In the genomic region with DNA sequence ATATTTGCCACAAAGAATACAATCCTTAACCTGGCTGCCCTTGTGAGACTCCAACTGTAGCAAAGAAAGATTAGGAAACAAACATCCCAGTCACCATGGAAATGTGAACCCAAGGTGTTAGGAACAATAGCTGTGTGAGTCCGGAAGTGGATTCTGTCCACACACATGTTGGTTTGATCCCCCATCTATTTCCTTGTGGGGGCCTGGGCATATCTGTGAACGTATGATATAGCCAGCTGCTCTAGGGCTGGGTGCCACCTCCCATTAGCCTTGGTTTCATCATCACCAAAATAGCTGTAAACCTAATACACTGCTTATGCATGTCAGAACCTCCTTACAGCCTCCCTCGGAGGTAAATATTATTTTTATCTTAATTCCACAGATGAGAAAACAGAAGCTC, we compare ENCODE assay signal across 11 cellular contexts. TPM values are rescaled to one million over a fixed set of nuclear protein-coding genes. Genes with fewer than 3 reads are reported as not detected.
DNase-seq lines count a peak whose midpoint lies in the region; ATAC-seq and TF ChIP-seq lines count a peak whose summit lies in the region.
"Had no signal": no experiment of that assay in that cellular context is flagged by ENCODE, and none has a peak within 500 bp of the region (broad histone marks: within the 10 kb centered on the region; RNA-seq: fewer than 3 reads in every experiment).

No MANE protein-coding gene starts in this region.

- H3K4me1 ChIP-seq in heart right ventricle: peaks cover 6 to 76% (median 71%) of the 10 kb centered on the region in 9 donors
- H3K4me1 ChIP-seq in mesenchymal stem cell (ENCODE audit: control insufficient read depth, insufficient read depth, low read depth, low read length): peaks cover 8% of the 10 kb centered on the region
- H3K4me1 ChIP-seq in upper lobe of left lung: peaks cover 51 to 65% (median 55%) of the 10 kb centered on the region in 4 donors

- H3K18ac ChIP-seq in mesenchymal stem cell (ENCODE audit: low read depth in 1 of 2, low read length in 2 of 2): peak overlapping the region in 1 of 2 experiments; percentile 71

- H3K4me2 ChIP-seq in mesenchymal stem cell (ENCODE audit: low read length, poor library complexity, severe bottlenecking): no peak overlapping the region
- H3K4me2 ChIP-seq: BLaER1 had no signal

- H2BK5ac ChIP-seq in mesenchymal stem cell (ENCODE audit: low read depth, low read length, poor library complexity, severe bottlenecking): no peak overlapping the region

- H3K9me3 ChIP-seq in heart right ventricle: no peaks in the 10 kb centered on the region
- H3K9me3 ChIP-seq in mesenchymal stem cell (ENCODE audit: control insufficient read depth, low read length): no peaks in the 10 kb centered on the region
- H3K9me3 ChIP-seq in upper lobe of left lung: no peaks in the 10 kb centered on the region

- H3K27ac ChIP-seq in heart right ventricle (peak overlapping the region; percentile 23 to 80 (median 47)), brain microvascular endothelial cell (peak overlapping the region; percentile 12), mesenchymal stem cell (ENCODE audit: low read length, poor library complexity, severe bottlenecking) (no peak overlapping the region), upper lobe of left lung (peak overlapping the region; percentile 14 to 87 (median 38))
- H3K27ac ChIP-seq: BLaER1, cardiac muscle cell had no signal

- no peak for TF ChIP-seq POLR2A in upper lobe of left lung (IDR thresholded peaks at IDR 0.05)

- H3K9ac ChIP-seq in mesenchymal stem cell (ENCODE audit: low read length): no peak overlapping the region
- H3K9ac ChIP-seq: BLaER1 had no signal

- H3K36me3 ChIP-seq in heart right ventricle: no peaks in the 10 kb centered on the region
- no peaks in the 10 kb centered on the region for H3K36me3 ChIP-seq in brain microvascular endothelial cell (replicated peaks)
- no peaks in the 10 kb centered on the region for H3K36me3 ChIP-seq in mesenchymal stem cell (ENCODE audit: control insufficient read depth in 1 of 2, insufficient read depth in 2 of 2, low read depth in 1 of 2, low read length in 2 of 2)
- no peaks in the 10 kb centered on the region for H3K36me3 ChIP-seq in upper lobe of left lung
- H3K36me3 ChIP-seq: BLaER1, cardiac muscle cell had no signal

- H2AFZ ChIP-seq in mesenchymal stem cell (ENCODE audit: low read depth, low read length): no peak overlapping the region

- H4K91ac ChIP-seq in mesenchymal stem cell (ENCODE audit: low read length): no peak overlapping the region

- peak overlapping the region; percentile 29 for H2AK5ac ChIP-seq in mesenchymal stem cell (ENCODE audit: low read length, severe bottlenecking)

- H3K79me1 ChIP-seq in mesenchymal stem cell (replicated peaks; ENCODE audit: low read length, poor library complexity, severe bottlenecking): peaks cover 42% of the 10 kb centered on the region

- peak overlapping the region; percentile 18 to 66 for H2BK12ac ChIP-seq in mesenchymal stem cell (ENCODE audit: low read length in 2 of 2)

- in situ Hi-C loops in brain microvascular endothelial cell (cut with HindIII; ENCODE audit: low pct_ligation_motif_present, low sequenced_read_pairs): no loop called here

- DNase-seq in heart right ventricle (no peak), Right ventricle myocardium inferior (ENCODE audit: missing footprints) (no peak), brain microvascular endothelial cell (no peak), mesenchymal stem cell (peak; percentile 76), upper lobe of left lung (no peak), NCI-H2196 treated with DMSO at 0.1 percent for 48 hours (lab: John Stamatoyannopoulos, UW; ENCODE audit: unreplicated experiment) (no peak)
- DNase-seq: NCI-H1417 had no signal

- H3K4ac ChIP-seq in mesenchymal stem cell (ENCODE audit: low read depth in 1 of 2, low read length in 2 of 2): peak overlapping the region in 1 of 2 experiments; percentile 54

- peak overlapping the region; percentile 7 for H4K8ac ChIP-seq in mesenchymal stem cell (ENCODE audit: low read length)

- WGBS in heart right ventricle, 2 donors: 35 to 37% methylated on average over 3 of the region's 3 CpGs
- 77% methylated on average over 2 of the region's 3 CpGs for WGBS in mesenchymal stem cell
- WGBS in upper lobe of left lung, 2 donors: 33 to 47% methylated on average over 3 of the region's 3 CpGs

- TF ChIP-seq EP300 in upper lobe of left lung (IDR thresholded peaks at IDR 0.05): no peak

- H3K4me3 ChIP-seq in heart right ventricle (no peak overlapping the region), brain microvascular endothelial cell (ENCODE audit: low read depth, low read length) (no peak overlapping the region), mesenchymal stem cell (ENCODE audit: insufficient read depth in 1 of 2, low read depth in 1 of 2, low read length in 2 of 2) (no peak overlapping the region), upper lobe of left lung (no peak overlapping the region)
- H3K4me3 ChIP-seq: BLaER1, cardiac muscle cell had no signal

- no peak for TF ChIP-seq CTCF in heart right ventricle (IDR thresholded peaks at IDR 0.05)
- no peak for TF ChIP-seq CTCF in brain microvascular endothelial cell (IDR thresholded peaks at IDR 0.05; ENCODE audit: low read depth, low read length, missing control alignments)
- no peak for TF ChIP-seq CTCF in upper lobe of left lung (IDR thresholded peaks at IDR 0.05)

- no peak overlapping the region for H3K23ac ChIP-seq in mesenchymal stem cell (ENCODE audit: low read length in 2 of 2)

- intact Hi-C loops in heart right ventricle (cut with DNase I) (no loop called here), Right ventricle myocardium inferior (cut with DNase I) (no loop called here)

- peak overlapping the region in 1 of 2 experiments; percentile 71 for H3K14ac ChIP-seq in mesenchymal stem cell (ENCODE audit: low read length in 2 of 2)

- H3K27me3 ChIP-seq in heart right ventricle (no peaks in the 10 kb centered on the region), brain microvascular endothelial cell (replicated peaks) (no peaks in the 10 kb centered on the region), mesenchymal stem cell (ENCODE audit: control insufficient read depth in 1 of 2, insufficient read depth in 1 of 2, low read length in 2 of 2) (no peaks in the 10 kb centered on the region), upper lobe of left lung (no peaks in the 10 kb centered on the region)
- H3K27me3 ChIP-seq: BLaER1, cardiac muscle cell had no signal

- no peak overlapping the region for H2BK15ac ChIP-seq in mesenchymal stem cell (ENCODE audit: low read depth, poor library complexity, severe bottlenecking)

- ATAC-seq in heart right ventricle (peak in 6 of 8 donors; percentile 5 to 44 (median 23)), Right ventricle myocardium inferior (no peak), upper lobe of left lung (ENCODE audit: low FRiP score in 2 of 2) (peak in 1 of 2 donors; percentile 33), HG03521 (IDR thresholded peaks at IDR 0.05; ENCODE audit: unreplicated experiment) (no peak), GM19035 (IDR thresholded peaks at IDR 0.05; ENCODE audit: unreplicated experiment) (no peak)

- no peak overlapping the region for H2BK120ac ChIP-seq in mesenchymal stem cell (ENCODE audit: low read depth, low read length)

RNA-seq across cellular contexts. Expression of a gene that starts 26.4 kb away (rescaled TPM):
- total RNA-seq in heart right ventricle (10 to 100 TPM; 11.8 to 80.5 (median 32.5) TPM), Right ventricle myocardium inferior (48.6 TPM), upper lobe of left lung (10 to 100 TPM; 38.6 to 80.9 (median 61.1) TPM)
- 10 to 100 TPM; 19.4 to 20.2 TPM for polyA plus RNA-seq in heart right ventricle
- 56.5 TPM for polyA plus RNA-seq in mesenchymal stem cell (2013, experiment 1 of 2)
- 57.3 TPM for polyA plus RNA-seq in mesenchymal stem cell (2013, experiment 2 of 2)

RNA-seq across cellular contexts. Expression of a gene that starts 55.2 kb away (rescaled TPM):
- total RNA-seq in heart right ventricle: 100 to 1,000 TPM; 217 to 323 (median 286) TPM
- polyA plus RNA-seq in heart right ventricle: 100 to 1,000 TPM in 1 of 2 donors, 10 to 100 TPM in 1; 75.4 to 185 TPM
- total RNA-seq in Right ventricle myocardium inferior: 285 TPM
- 95.8 TPM for polyA plus RNA-seq in mesenchymal stem cell (2013, experiment 1 of 2)
- 97.4 TPM for polyA plus RNA-seq in mesenchymal stem cell (2013, experiment 2 of 2)
- total RNA-seq in upper lobe of left lung: 100 to 1,000 TPM in 1 of 6 donors, 10 to 100 TPM in 5; 29.9 to 104 (median 85.1) TPM

Comparison
In these comparisons a context has a peak if more than half of its experiments do, and no peak if none do; other contexts are left out.
1. ATAC-seq: peak in heart right ventricle (6 of 8); none in Right ventricle myocardium inferior (single experiment), HG03521 (single experiment) and GM19035 (single experiment).